In genomic region chr11:105132716-105133511, GRCh38 we compare ENCODE assay signal across 15 cellular contexts.
DNase-seq lines count a peak whose midpoint lies in the region; FAIRE-seq and TF ChIP-seq lines count a peak whose summit lies in the region.
"Had no signal": no experiment of that assay in that cellular context is flagged by ENCODE, and none has a peak within 500 bp of the region (broad histone marks: within the 10 kb centered on the region; RNA-seq: fewer than 3 reads in every experiment).

No MANE protein-coding gene starts in this region.

- FAIRE-seq in D721Med (lab: Jason Lieb, UNC): no peak
- FAIRE-seq: GM12891 had no signal

- DNase-seq in HS-27A (ENCODE audit: low read depth) (peak; percentile 48), amniotic epithelial cell (ENCODE audit: low read depth) (peak; percentile 96), fibroblast of peridontal ligament (ENCODE audit: extremely low read depth) (peak; percentile 77), smooth muscle cell of the brain vasculature (ENCODE audit: low read depth, low spot score) (peak; percentile 29), D721Med (ENCODE audit: insufficient read length, low spot score) (no peak), epidermal melanocyte (ENCODE audit: insufficient read length, low spot score) (no peak), DMS53 treated with DMSO at 0.1 percent for 48 hours (lab: John Stamatoyannopoulos, UW; ENCODE audit: unreplicated experiment) (no peak)
- DNase-seq: activated effector memory CD4-positive, alpha-beta T cell treated with anti-CD3 and anti-CD28 coated beads, Interleukin-2, amount 50 U/mL, for 16 hours; CD4-positive, alpha-beta memory T cell; H7; immature natural killer cell; NCI-H82; RPMI8226; stimulated activated CD4-positive, alpha-beta T cell treated with anti-CD3 and anti-CD28 coated beads, Interleukin-4, amount 100 ng/mL, for 4 hours had no signal

- TF ChIP-seq CTCF in D721Med (IDR thresholded peaks at IDR 0.05; ENCODE audit: insufficient read depth, missing control alignments): no peak

Comparison
In these comparisons a context has a peak if more than half of its experiments do, and no peak if none do; other contexts are left out.
1. DNase-seq: peak in HS-27A (single experiment), amniotic epithelial cell (single experiment), fibroblast of peridontal ligament (single experiment) and smooth muscle cell of the brain vasculature (single experiment); none in D721Med (single experiment), epidermal melanocyte (single experiment) and DMS53 treated with DMSO at 0.1 percent for 48 hours (single experiment).